13 cellular contexts compared by ENCODE assay signal in the genomic region with DNA sequence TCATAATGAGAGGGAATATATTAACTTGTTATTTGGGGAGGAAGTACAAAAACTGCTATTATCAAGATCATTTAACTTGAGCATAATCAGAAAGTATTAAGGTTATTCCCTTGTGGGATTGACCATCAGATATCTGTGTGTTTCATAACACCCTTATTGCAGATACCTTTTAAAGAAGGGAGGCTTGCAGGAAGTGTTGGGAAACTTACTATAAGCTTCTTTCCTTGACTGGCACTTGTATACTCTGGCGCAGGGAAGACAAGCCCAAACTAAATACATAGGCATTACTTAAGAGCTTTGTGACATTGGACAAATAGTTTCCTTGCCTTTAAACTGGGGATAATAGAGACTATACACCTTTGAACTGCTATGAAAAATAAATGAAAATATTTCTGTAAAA. TPM values are rescaled to one million over a fixed set of nuclear protein-coding genes. Genes with fewer than 3 reads are reported as not detected.
DNase-seq lines count a peak whose midpoint lies in the region; ATAC-seq and TF ChIP-seq lines count a peak whose summit lies in the region.
"Had no signal": no experiment of that assay in that cellular context is flagged by ENCODE, and none has a peak within 500 bp of the region (broad histone marks: within the 10 kb centered on the region; RNA-seq: fewer than 3 reads in every experiment).

No MANE protein-coding gene starts in this region.

- peak overlapping the region; percentile 89 for H3K27ac Mint-ChIP-seq in chondrocyte (ENCODE audit: unreplicated experiment)

- H3K4me3 ChIP-seq in heart left ventricle (no peak overlapping the region), muscle layer of duodenum (ENCODE audit: low read depth in 1 of 2, low read length in 2 of 2) (peak overlapping the region; percentile 0 to 6), upper lobe of right lung (no peak overlapping the region)

- peaks cover 81% of the 10 kb centered on the region for H3K4me1 Mint-ChIP-seq in chondrocyte (ENCODE audit: low read depth)

- H3K9me3 Mint-ChIP-seq in chondrocyte (ENCODE audit: low read depth): peaks cover 2% of the 10 kb centered on the region

- intact Hi-C loops in heart left ventricle (cut with DNase I): loop anchor here in 3 of 10 donors (5.0 to 10.0 kb wide), 3 partner anchors 49 to 574 kb away; partner anchors contain the start of gene PIK3R1 (in 1 of the 3)
- intact Hi-C loops in Right ventricle myocardium inferior (cut with DNase I): loop anchor here (5.0 kb wide), 2 partner anchors 459 to 574 kb away; no protein-coding TSS in a partner anchor
- intact Hi-C loops in upper lobe of right lung (cut with DNase I): no loop called here

- peak overlapping the region; percentile 62 to 94 (median 84) for H3K27ac ChIP-seq in heart left ventricle
- H3K27ac ChIP-seq in muscle layer of duodenum (ENCODE audit: low read length): peak overlapping the region; percentile 83
- H3K27ac ChIP-seq in upper lobe of right lung: peak overlapping the region; percentile 71

- H3K4me3 Mint-ChIP-seq in chondrocyte (ENCODE audit: unreplicated experiment): no peak overlapping the region

- no peak for TF ChIP-seq CTCF in heart left ventricle (IDR thresholded peaks at IDR 0.05)
- no peak for TF ChIP-seq CTCF in chondrocyte (IDR thresholded peaks at IDR 0.05)
- no peak for TF ChIP-seq CTCF in upper lobe of right lung (IDR thresholded peaks at IDR 0.05)

- no peak for DNase-seq in heart left ventricle
- DNase-seq in Right ventricle myocardium inferior (ENCODE audit: missing footprints): no peak
- DNase-seq in chondrocyte (ENCODE audit: low spot score): no peak
- DNase-seq in upper lobe of right lung: no peak
- no peak for DNase-seq in GM19240 (ENCODE audit: insufficient read length, low spot score)
- DNase-seq in COR-L47 (lab: John Stamatoyannopoulos, UW): no peak
- DNase-seq: activated CD4-positive, CD25-positive, alpha-beta regulatory T cell treated with anti-CD3 and anti-CD28 coated beads, Interleukin-2, amount 50 U/mL, for 72 hours; activated naive CD4-positive, alpha-beta T cell treated with Interleukin-2 at 50 U/mL for 16 hours; islet precursor cell; posterior cingulate gyrus; SHP77 had no signal

- H3K4me1 ChIP-seq in heart left ventricle (peaks cover 13 to 97% (median 92%) of the 10 kb centered on the region in 12 donors), muscle layer of duodenum (ENCODE audit: control insufficient read depth in 1 of 2, insufficient read depth in 2 of 2, low read length in 2 of 2) (peaks cover 46 to 81% of the 10 kb centered on the region in 2 donors), upper lobe of right lung (peaks cover 89% of the 10 kb centered on the region)

- H3K27me3 ChIP-seq in heart left ventricle: no peaks in the 10 kb centered on the region
- no peaks in the 10 kb centered on the region for H3K27me3 ChIP-seq in muscle layer of duodenum (ENCODE audit: low read depth, low read length)
- no peaks in the 10 kb centered on the region for H3K27me3 ChIP-seq in upper lobe of right lung

- no peaks in the 10 kb centered on the region for H3K36me3 ChIP-seq in heart left ventricle
- H3K36me3 ChIP-seq in muscle layer of duodenum (ENCODE audit: control insufficient read depth in 1 of 2, insufficient read depth in 2 of 2, low read length in 2 of 2): no peaks in the 10 kb centered on the region
- H3K36me3 ChIP-seq in upper lobe of right lung: no peaks in the 10 kb centered on the region

- no peaks in the 10 kb centered on the region for H3K27me3 Mint-ChIP-seq in chondrocyte (ENCODE audit: low read depth)

- ATAC-seq in heart left ventricle (no peak), Right ventricle myocardium inferior (no peak), upper lobe of right lung (peak; percentile 32), GM21619 (IDR thresholded peaks at IDR 0.05; ENCODE audit: unreplicated experiment) (no peak)

- peaks cover 1% of the 10 kb centered on the region for H3K36me3 Mint-ChIP-seq in chondrocyte (ENCODE audit: low read depth)

- 72 to 88% (median 84%) methylated on average over 1 of the region's 1 CpG for WGBS in heart left ventricle, 4 donors

- TF ChIP-seq POLR2A in heart left ventricle (IDR thresholded peaks at IDR 0.05): no peak

- H3K9me3 ChIP-seq in heart left ventricle: no peaks in the 10 kb centered on the region
- no peaks in the 10 kb centered on the region for H3K9me3 ChIP-seq in muscle layer of duodenum (ENCODE audit: control insufficient read depth in 1 of 2, low read length in 2 of 2)
- H3K9me3 ChIP-seq in upper lobe of right lung: no peaks in the 10 kb centered on the region

RNA-seq across cellular contexts. Expression of gene PIK3R1, which starts 50.9 kb away (rescaled TPM):
- total RNA-seq in heart left ventricle: 100 to 1,000 TPM in 6 of 9 donors, 10 to 100 TPM in 3; 80.3 to 221 (median 147) TPM
- polyA plus RNA-seq in heart left ventricle: 10 to 100 TPM; 16.3 to 65.2 TPM
- total RNA-seq in Right ventricle myocardium inferior: 113 TPM
- 56.2 to 63.1 TPM (median 60.7 TPM) in 3 replicates for total RNA-seq in chondrocyte
- 137 TPM for total RNA-seq in upper lobe of right lung

Comparison
In these comparisons a context has a peak if more than half of its experiments do, and no peak if none do; other contexts are left out.
1. H3K4me3 ChIP-seq: peak in muscle layer of duodenum (2 of 2); none in heart left ventricle (0 of 12) and upper lobe of right lung (single experiment).
2. Peak in every context shown above with its lines, with median percentiles within 50 percentile points of each other: H3K27ac ChIP-seq.